Comparison of ENCODE assay signal across 1 cellular context in genomic region chr12:69101505-69101904, GRCh38.
TF ChIP-seq lines count a peak whose summit lies in the region.

No MANE protein-coding gene starts in this region.

TF ChIP-seq in HepG2, 621 proteins besides CTCF, POLR2A, EP300 and RAD21 (continued from another document):
- TF ChIP-seq IKZF5 (CRISPR knock-in tag; IDR thresholded peaks at IDR 0.05) (0 out of 2 replicates have a peak, but pooled peaks have one; percentile 43), HNF4G (IDR thresholded peaks at IDR 0.05; ENCODE audit: borderline replicate concordance, low read depth, low read length) (no peak; the same call in 1 of the 2 replicates), HNF4G (CRISPR knock-in tag; IDR thresholded peaks at IDR 0.05; ENCODE audit: borderline replicate concordance, low read depth) (no peak), PRPF4 (IDR thresholded peaks at IDR 0.05; ENCODE audit: low read depth, low read length, poor library complexity, severe bottlenecking) (no peak), NFIC (IDR thresholded peaks at IDR 0.05; ENCODE audit: low read length) (peak; percentile 40; the same call in 1 of the 2 replicates), ZSCAN9 (CRISPR knock-in tag; IDR thresholded peaks at IDR 0.05; ENCODE audit: borderline replicate concordance) (no peak), THAP11 (CRISPR knock-in tag; IDR thresholded peaks at IDR 0.05) (0 out of 2 replicates have a peak, but pooled peaks have one; percentile 34), ZNF839 (CRISPR knock-in tag; IDR thresholded peaks at IDR 0.05; ENCODE audit: borderline replicate concordance) (no peak), PAXIP1 (CRISPR knock-in tag; conservative IDR thresholded peaks at IDR 0.05) (peak; percentile 80), ZNF331 (CRISPR knock-in tag; IDR thresholded peaks at IDR 0.05) (peak; percentile 24; the same call in 1 of the 2 replicates), CEBPG (CRISPR knock-in tag; IDR thresholded peaks at IDR 0.05) (no peak), MIER3 (CRISPR knock-in tag; IDR thresholded peaks at IDR 0.05; ENCODE audit: borderline replicate concordance) (peak; percentile 29; the same call in 1 of the 2 replicates), ZMYM4 (CRISPR knock-in tag; IDR thresholded peaks at IDR 0.05) (peak; percentile 85), FOXP1 (IDR thresholded peaks at IDR 0.05) (no peak), FOXP1 (CRISPR knock-in tag; IDR thresholded peaks at IDR 0.05) (peak; percentile 86), NR2F1 (CRISPR knock-in tag; IDR thresholded peaks at IDR 0.05) (peak; percentile 43 to 59; a peak in 1 of 4 replicates), WIZ (CRISPR knock-in tag; IDR thresholded peaks at IDR 0.05) (0 out of 2 replicates have a peak, but pooled peaks have one; percentile 57)
- TF ChIP-seq, protein P1, sequence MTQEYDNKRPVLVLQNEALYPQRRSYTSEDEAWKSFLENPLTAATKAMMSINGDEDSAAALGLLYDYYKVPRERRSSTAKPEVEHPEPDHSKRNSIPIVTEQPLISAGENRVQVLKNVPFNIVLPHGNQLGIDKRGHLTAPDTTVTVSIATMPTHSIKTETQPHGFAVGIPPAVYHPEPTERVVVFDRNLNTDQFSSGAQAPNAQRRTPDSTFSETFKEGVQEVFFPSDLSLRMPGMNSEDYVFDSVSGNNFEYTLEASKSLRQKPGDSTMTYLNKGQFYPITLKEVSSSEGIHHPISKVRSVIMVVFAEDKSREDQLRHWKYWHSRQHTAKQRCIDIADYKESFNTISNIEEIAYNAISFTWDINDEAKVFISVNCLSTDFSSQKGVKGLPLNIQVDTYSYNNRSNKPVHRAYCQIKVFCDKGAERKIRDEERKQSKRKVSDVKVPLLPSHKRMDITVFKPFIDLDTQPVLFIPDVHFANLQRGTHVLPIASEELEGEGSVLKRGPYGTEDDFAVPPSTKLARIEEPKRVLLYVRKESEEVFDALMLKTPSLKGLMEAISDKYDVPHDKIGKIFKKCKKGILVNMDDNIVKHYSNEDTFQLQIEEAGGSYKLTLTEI (CRISPR knock-in tag; conservative IDR thresholded peaks at IDR 0.05) = no peak
